In genomic region chr19:41981724-41982123, GRCh38 we compare ENCODE assay signal across 31 cellular contexts. TPM values are rescaled to one million over a fixed set of nuclear protein-coding genes. Genes with fewer than 3 reads are reported as not detected.
"Had no signal": no experiment of that assay in that cellular context is flagged by ENCODE, and none has a peak within 500 bp of the region (broad histone marks: within the 10 kb centered on the region; RNA-seq: fewer than 3 reads in every experiment).

No MANE protein-coding gene starts in this region.

- H3K9me3 ChIP-seq: esophagus muscularis mucosa, gastroesophageal sphincter, heart left ventricle, left lung, lower lobe of right lung, mucosa of descending colon had no signal

- H3K36me3 ChIP-seq: gastroesophageal sphincter, left lung, lower lobe of right lung had no signal

- ATAC-seq: foreskin keratinocyte, gastroesophageal sphincter, left cardiac atrium, left lung, left ventricle myocardium superior, lower lobe of right lung, mucosa of descending colon had no signal

- H3K4me1 ChIP-seq: esophagus muscularis mucosa, foreskin keratinocyte, gastroesophageal sphincter, left lung, lower lobe of right lung had no signal

- FAIRE-seq: colon, endothelial cell of umbilical vein, frontal cortex, islet of Langerhans, keratinocyte had no signal

- H3K27ac ChIP-seq: coronary artery, dorsolateral prefrontal cortex, esophagus muscularis mucosa, foreskin keratinocyte, gastroesophageal sphincter, left lung, lower lobe of right lung had no signal

- H3K27me3 ChIP-seq: dorsolateral prefrontal cortex, esophagus muscularis mucosa, heart left ventricle had no signal

- DNase-seq: dermis blood vessel endothelial cell; dorsolateral prefrontal cortex; effector CD4-positive, alpha-beta T cell; effector memory CD4-positive, alpha-beta T cell; foreskin keratinocyte; heart left ventricle; hippocampal formation; left cardiac atrium; left lung; left ventricle myocardium superior; lower lobe of right lung; mesenchymal stem cell; mucosa of descending colon; naive B cell had no signal

- H3K4me3 ChIP-seq: coronary artery, dorsolateral prefrontal cortex, esophagus muscularis mucosa, gastroesophageal sphincter, heart left ventricle, left lung, lower lobe of right lung, mucosa of descending colon had no signal

RNA-seq across cellular contexts. Expression of gene ATP1A3, which starts 12.3 kb away (rescaled TPM):
- total RNA-seq: epithelial cell of proximal tubule, fibroblast of villous mesenchyme, kidney epithelial cell, left lung, lower leg skin, lung microvascular endothelial cell, mesenteric fat pad, mesothelial cell of epicardium had no signal
- polyA plus RNA-seq: endothelial cell of umbilical vein, fibroblast of lung, keratinocyte had no signal

RNA-seq across cellular contexts. Expression of gene ERFL, which starts 53.5 kb away (rescaled TPM):
- total RNA-seq: dermis blood vessel endothelial cell, endothelial cell of umbilical vein, epithelial cell of proximal tubule, fibroblast of villous mesenchyme, foreskin keratinocyte, frontal cortex, gastroesophageal sphincter, kidney epithelial cell, left ventricle myocardium superior, lung microvascular endothelial cell, myocyte had no signal
- polyA plus RNA-seq: endothelial cell of umbilical vein, heart left ventricle, keratinocyte had no signal
